In genomic region chr1:235027076-235027861, GRCh38 we compare ENCODE assay signal across 13 cellular contexts.
"Had no signal": no experiment of that assay in that cellular context is flagged by ENCODE, and none has a peak within 500 bp of the region (broad histone marks: within the 10 kb centered on the region; RNA-seq: fewer than 3 reads in every experiment).

No MANE protein-coding gene starts in this region.

- H3K27ac Mint-ChIP-seq: activated CD4-positive, alpha-beta memory T cell treated with anti-CD3 and anti-CD28 coated beads, Interleukin-2, amount 10 ng/mL, durations not matched to agents 7 days and 5 days; activated CD4-positive, alpha-beta T cell treated with anti-CD3 and anti-CD28 coated beads for 36 hours; natural killer cell; T-cell had no signal

- H3K36me3 ChIP-seq: colonic mucosa, heart left ventricle, transverse colon had no signal

- H3K4me3 Mint-ChIP-seq: activated CD4-positive, alpha-beta memory T cell treated with anti-CD3 and anti-CD28 coated beads, Interleukin-2, amount 10 ng/mL, durations not matched to agents 7 days and 5 days; activated CD4-positive, alpha-beta T cell treated with anti-CD3 and anti-CD28 coated beads for 36 hours; natural killer cell; T-cell had no signal

- H3K27me3 Mint-ChIP-seq: activated CD4-positive, alpha-beta memory T cell treated with anti-CD3 and anti-CD28 coated beads, Interleukin-2, amount 10 ng/mL, durations not matched to agents 7 days and 5 days; activated CD4-positive, alpha-beta T cell treated with anti-CD3 and anti-CD28 coated beads for 36 hours; T-cell had no signal

- ATAC-seq: heart left ventricle, T-cell had no signal

- H3K27me3 ChIP-seq: colonic mucosa, heart left ventricle, transverse colon had no signal

- H3K9me3 Mint-ChIP-seq: natural killer cell had no signal

- H3K27ac ChIP-seq: colonic mucosa, heart left ventricle, SK-N-MC, transverse colon, VCaP had no signal

- H3K36me3 Mint-ChIP-seq: natural killer cell, T-cell had no signal

- H3K9me3 ChIP-seq: colonic mucosa, transverse colon had no signal

- H3K4me3 ChIP-seq: colonic mucosa, heart left ventricle, SK-N-MC, transverse colon had no signal

- DNase-seq: activated CD4-positive, alpha-beta memory T cell treated with anti-CD3 and anti-CD28 coated beads, Interleukin-2, amount 10 ng/mL, durations not matched to agents 7 days and 5 days; activated CD4-positive, alpha-beta T cell treated with anti-CD3 and anti-CD28 coated beads for 36 hours; activated effector memory CD4-positive, alpha-beta T cell treated with anti-CD3 and anti-CD28 coated beads, Interleukin-2, amount 50 U/mL, for 16 hours; caudate nucleus; colonic mucosa; heart left ventricle; natural killer cell; stimulated activated CD4-positive, alpha-beta T cell treated with anti-CD3 and anti-CD28 coated beads, Interleukin-4, amount 100 ng/mL, for 4 hours; substantia nigra; T-cell; transverse colon had no signal
